Comparison of ENCODE assay signal across 8 cellular contexts in genomic region chr3:23183731-23184130, GRCh38. TPM values are rescaled to one million over a fixed set of nuclear protein-coding genes. Genes with fewer than 3 reads are reported as not detected.
DNase-seq lines count a peak whose midpoint lies in the region; ATAC-seq and TF ChIP-seq lines count a peak whose summit lies in the region.

No MANE protein-coding gene starts in this region.

- no peaks in the 10 kb centered on the region for H3K27me3 Mint-ChIP-seq in stimulated activated naive B cell treated with anti-CD40 and anti-IgM and Interleukin-4, amounts not matched to agents 10 μg/mL and 1 μg/mL and 100 μg/mL, for 72 hours

- no peak for ATAC-seq in stimulated activated naive B cell treated with anti-CD40 and anti-IgM and Interleukin-4, amounts not matched to agents 10 μg/mL and 1 μg/mL and 100 μg/mL, for 72 hours (replicated peaks)

- POLR2A ChIA-PET in AG04450 (lab: Yijun Ruan, JAX), result no interaction called here

- no peak overlapping the region for H3K27ac ChIP-seq in AG04450 (ENCODE audit: low read depth, low read length)

- CTCF ChIA-PET in AG04450 (lab: Charles Lee), result no interaction called here

- peaks cover 9% of the 10 kb centered on the region for H3K4me1 ChIP-seq in adipocyte (ENCODE audit: control insufficient read depth, insufficient read depth, low read length)

- H3K4me3 Mint-ChIP-seq in stimulated activated naive B cell treated with anti-CD40 and anti-IgM and Interleukin-4, amounts not matched to agents 10 μg/mL and 1 μg/mL and 100 μg/mL, for 72 hours, result no peak overlapping the region

- H3K4me3 ChIP-seq in AG04450 (ENCODE audit: low read depth, low read length) (no peak overlapping the region), HFF-Myc (replicated peaks; ENCODE audit: low read depth, low read length) (no peak overlapping the region), adipocyte (ENCODE audit: low read length) (no peak overlapping the region)

- H3K9me3 ChIP-seq in AG04450 (ENCODE audit: control insufficient read depth, insufficient read depth, low read length), result no peaks in the 10 kb centered on the region
- no peaks in the 10 kb centered on the region for H3K9me3 ChIP-seq in adipocyte (ENCODE audit: control insufficient read depth, low read length)

- H3K36me3 ChIP-seq in adipocyte (ENCODE audit: control insufficient read depth, insufficient read depth, low read length, severe bottlenecking), result no peaks in the 10 kb centered on the region

- peaks cover 13% of the 10 kb centered on the region for H3K27me3 ChIP-seq in AG04450 (ENCODE audit: control insufficient read depth, insufficient read depth, low read length)
- no peaks in the 10 kb centered on the region for H3K27me3 ChIP-seq in adipocyte (replicated peaks; ENCODE audit: control insufficient read depth, insufficient read depth, low read length)

- peaks cover 2 to 8% of the 10 kb centered on the region in 2 donors for H3K4me1 Mint-ChIP-seq in stimulated activated naive B cell treated with anti-CD40 and anti-IgM and Interleukin-4, amounts not matched to agents 10 μg/mL and 1 μg/mL and 100 μg/mL, for 72 hours

- no peaks in the 10 kb centered on the region for H3K9me3 Mint-ChIP-seq in stimulated activated naive B cell treated with anti-CD40 and anti-IgM and Interleukin-4, amounts not matched to agents 10 μg/mL and 1 μg/mL and 100 μg/mL, for 72 hours

- no peaks in the 10 kb centered on the region for H3K36me3 Mint-ChIP-seq in stimulated activated naive B cell treated with anti-CD40 and anti-IgM and Interleukin-4, amounts not matched to agents 10 μg/mL and 1 μg/mL and 100 μg/mL, for 72 hours

- DNase-seq in AG04450 (ENCODE audit: low read depth, low spot score), result no peak
- DNase-seq in HFF-Myc (ENCODE audit: extremely low read depth, low read depth), result peak; percentile 30
- peak; percentile 58 for DNase-seq in adipocyte (ENCODE audit: low read depth)
- peak; percentile 81 for DNase-seq in iPS-NIHi7 (ENCODE audit: extremely low spot score)
- no peak for DNase-seq in NCI-H187 (lab: John Stamatoyannopoulos, UW)
- no peak for DNase-seq in NCI-H128 (lab: John Stamatoyannopoulos, UW; ENCODE audit: unreplicated experiment)
- no peak for DNase-seq in stimulated activated naive B cell treated with anti-CD40 and anti-IgM and Interleukin-4, amounts not matched to agents 10 μg/mL and 1 μg/mL and 100 μg/mL, for 72 hours
- DNase-seq in T-helper 2 cell, result no peak

- TF ChIP-seq CTCF in AG04450 (IDR thresholded peaks at IDR 0.05; ENCODE audit: low read depth, low read length), result peak; percentile 69
- TF ChIP-seq CTCF in HFF-Myc (IDR thresholded peaks at IDR 0.05; ENCODE audit: low read depth, low read length, missing control alignments), result peak; percentile 57

- no peak overlapping the region for H3K9ac ChIP-seq in adipocyte (ENCODE audit: low read length)

- H3K27ac Mint-ChIP-seq in stimulated activated naive B cell treated with anti-CD40 and anti-IgM and Interleukin-4, amounts not matched to agents 10 μg/mL and 1 μg/mL and 100 μg/mL, for 72 hours, result no peak overlapping the region

RNA-seq across cellular contexts. Expression of gene UBE2E2, which starts 19.4 kb away (rescaled TPM):
- 30.3 and 43.2 TPM in 2 replicates for polyA plus RNA-seq in AG04450 (2011; rRNA removed)
- 11.5 and 15.4 TPM in 2 replicates for polyA minus RNA-seq in AG04450 (2011; rRNA and poly(A)+ RNA removed)

Comparison
In these comparisons a context has a peak if more than half of its experiments do, and no peak if none do; other contexts are left out.
1. DNase-seq: peak in HFF-Myc (single experiment), adipocyte (single experiment) and iPS-NIHi7 (single experiment); none in AG04450 (single experiment), NCI-H187 (0 of 2), NCI-H128 (single experiment), stimulated activated naive B cell treated with anti-CD40 and anti-IgM and Interleukin-4, amounts not matched to agents 10 μg/mL and 1 μg/mL and 100 μg/mL, for 72 hours (single experiment) and T-helper 2 cell (0 of 5).